In genomic region chr18:27797484-27797883, GRCh38 we compare ENCODE assay signal across 18 cellular contexts.
A peak's percentile ranks its signal among the peaks of the same experiment; 100 is the strongest.
DNase-seq lines count a peak whose midpoint lies in the region; ATAC-seq, FAIRE-seq and TF ChIP-seq lines count a peak whose summit lies in the region.
"Had no signal": no experiment of that assay in that cellular context is flagged by ENCODE, and none has a peak within 500 bp of the region (broad histone marks: within the 10 kb centered on the region; RNA-seq: fewer than 3 reads in every experiment).

No MANE protein-coding gene starts in this region.

- no peaks in the 10 kb centered on the region for H3K36me3 ChIP-seq in gastroesophageal sphincter

- H3K27ac ChIP-seq in gastroesophageal sphincter: no peak overlapping the region

- WGBS in gastroesophageal sphincter (ENCODE audit: low coverage in 1 of 2), 2 donors: 64 to 100% methylated on average over 1 of the region's 1 CpG

- no peaks in the 10 kb centered on the region for H3K27me3 ChIP-seq in gastroesophageal sphincter

- TF ChIP-seq EP300 in gastroesophageal sphincter (IDR thresholded peaks at IDR 0.05): no peak

- no peak for TF ChIP-seq CTCF in GM12865 (IDR thresholded peaks at IDR 0.05; ENCODE audit: insufficient read depth, low read depth, low read length, missing control alignments)
- no peak for TF ChIP-seq CTCF in fibroblast of villous mesenchyme (IDR thresholded peaks at IDR 0.05; ENCODE audit: insufficient read depth, low read depth, low read length)
- no peak for TF ChIP-seq CTCF in gastroesophageal sphincter (IDR thresholded peaks at IDR 0.05)

- no peaks in the 10 kb centered on the region for H3K4me1 ChIP-seq in gastroesophageal sphincter
- H3K4me1 ChIP-seq: Caco-2 had no signal

- H3K4me3 ChIP-seq in GM12865 (ENCODE audit: low read depth, low read length) (0 out of 2 replicates have a peak overlapping the region, but pooled peaks have one; percentile 2), fibroblast of villous mesenchyme (ENCODE audit: low read depth, low read length) (no peak overlapping the region), gastroesophageal sphincter (no peak overlapping the region)

- FAIRE-seq in GM12892 (lab: Jason Lieb, UNC) (no peak), urothelium cell line (lab: Jason Lieb, UNC) (no peak)

- ATAC-seq in GM21390 (IDR thresholded peaks at IDR 0.05; ENCODE audit: unreplicated experiment) (peak; percentile 69), HG03439 (IDR thresholded peaks at IDR 0.05; ENCODE audit: unreplicated experiment) (peak; percentile 78), gastroesophageal sphincter (no peak)
- ATAC-seq: Panc1 had no signal

- no peaks in the 10 kb centered on the region for H3K9me3 ChIP-seq in gastroesophageal sphincter
- H3K9me3 ChIP-seq: Caco-2, SK-N-SH had no signal

- TF ChIP-seq POLR2A in GM12892 (IDR thresholded peaks at IDR 0.05; ENCODE audit: low read depth, low read length): no peak
- no peak for TF ChIP-seq POLR2A in gastroesophageal sphincter (IDR thresholded peaks at IDR 0.05)

- peak; percentile 41 for DNase-seq in GM12865 (ENCODE audit: low read depth)
- DNase-seq in fibroblast of villous mesenchyme (ENCODE audit: low read depth): peak; percentile 5
- no peak for DNase-seq in GM12892 (ENCODE audit: insufficient read length)
- DNase-seq in urothelium cell line (ENCODE audit: low spot score): no peak
- no peak for DNase-seq in NCI-H2029 treated with DMSO at 0.1 percent for 48 hours (lab: John Stamatoyannopoulos, UW)
- DNase-seq: Caco-2, GOT3, IMR-90, NCI-H1436, NCI-H2081, NCI-H226, NCI-H526, Right ventricle myocardium superior, SK-N-SH had no signal

Comparison
In these comparisons a context has a peak if more than half of its experiments do, and no peak if none do; other contexts are left out.
1. DNase-seq: peak in GM12865 (single experiment) and fibroblast of villous mesenchyme (single experiment); none in GM12892 (single experiment), urothelium cell line (single experiment) and NCI-H2029 treated with DMSO at 0.1 percent for 48 hours (single experiment).